In the genomic region with DNA sequence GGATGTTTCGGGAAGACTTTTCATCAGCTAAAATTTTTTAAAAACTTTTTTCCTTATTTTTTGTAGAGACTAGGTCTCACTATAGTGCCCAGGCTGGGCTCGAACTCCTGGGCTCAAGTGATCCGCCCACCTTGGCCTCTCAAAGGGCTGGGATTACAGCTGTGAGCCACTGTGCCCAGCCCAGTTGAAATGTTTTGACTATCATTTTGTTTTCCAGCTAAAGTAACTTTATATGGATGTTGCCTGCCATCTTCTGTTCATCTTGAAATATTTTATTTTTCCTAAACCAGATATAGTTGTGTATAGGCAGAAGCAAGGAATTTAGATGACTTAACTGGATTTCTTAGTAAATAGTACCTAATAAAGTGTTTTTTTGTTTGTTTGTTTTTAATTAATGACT, we compare ENCODE assay signal across 10 cellular contexts. TPM values are rescaled to one million over a fixed set of nuclear protein-coding genes. Genes with fewer than 3 reads are reported as not detected.
DNase-seq lines count a peak whose midpoint lies in the region; ATAC-seq, FAIRE-seq and TF ChIP-seq lines count a peak whose summit lies in the region.
"Had no signal": no experiment of that assay in that cellular context is flagged by ENCODE, and none has a peak within 500 bp of the region (broad histone marks: within the 10 kb centered on the region; RNA-seq: fewer than 3 reads in every experiment).

No MANE protein-coding gene starts in this region.

- H3K4me3 Mint-ChIP-seq in activated naive CD8-positive, alpha-beta T cell treated with anti-CD3 and anti-CD28 coated beads, Interleukin-2, amount 50 U/mL, for 24 hours = no peak overlapping the region
- H3K4me3 Mint-ChIP-seq in activated CD4-positive, alpha-beta memory T cell treated with anti-CD3 and anti-CD28 coated beads for 36 hours = no peak overlapping the region

- H3K4me3 ChIP-seq in rectal smooth muscle tissue (ENCODE audit: low read length) (no peak overlapping the region), H7 (ENCODE audit: insufficient read depth, low read depth, low read length) (no peak overlapping the region)

- peak; percentile 88 for ATAC-seq in SK-N-SH treated with all-trans-retinoic acid at 6 μM for 48 hours
- no peak for ATAC-seq in activated naive CD8-positive, alpha-beta T cell treated with anti-CD3 and anti-CD28 coated beads, Interleukin-2, amount 50 U/mL, for 24 hours

- DNase-seq in foreskin melanocyte (peak; percentile 43), H7 (no peak)
- DNase-seq in activated naive CD8-positive, alpha-beta T cell treated with anti-CD3 and anti-CD28 coated beads, Interleukin-2, amount 50 U/mL, for 24 hours = no peak
- no peak for DNase-seq in activated CD4-positive, CD25-positive, alpha-beta regulatory T cell (lab: John Stamatoyannopoulos, UW)
- no peak for DNase-seq in activated CD4-positive, alpha-beta memory T cell treated with anti-CD3 and anti-CD28 coated beads for 36 hours
- DNase-seq: activated CD4-positive, alpha-beta T cell treated with anti-CD3 and anti-CD28 coated beads for 48 hours; stimulated activated CD4-positive, alpha-beta T cell treated with anti-CD3 and anti-CD28 coated beads, Interleukin-4, amount 100 ng/mL, for 24 hours had no signal

- intact Hi-C loops in activated CD4-positive, alpha-beta memory T cell treated with anti-CD3 and anti-CD28 coated beads for 36 hours (cut with micrococcal nuclease) = no loop called here

- H3K36me3 ChIP-seq in rectal smooth muscle tissue (ENCODE audit: control insufficient read depth, insufficient read depth, low read length) (no peaks in the 10 kb centered on the region), H7 (replicated peaks; ENCODE audit: control insufficient read depth, insufficient read depth, low read length) (no peaks in the 10 kb centered on the region)

- H3K9me3 Mint-ChIP-seq in activated naive CD8-positive, alpha-beta T cell treated with anti-CD3 and anti-CD28 coated beads, Interleukin-2, amount 50 U/mL, for 24 hours = no peaks in the 10 kb centered on the region
- H3K9me3 Mint-ChIP-seq in activated CD4-positive, alpha-beta memory T cell treated with anti-CD3 and anti-CD28 coated beads for 36 hours = no peaks in the 10 kb centered on the region

- peaks cover 3% of the 10 kb centered on the region for H3K36me3 Mint-ChIP-seq in activated naive CD8-positive, alpha-beta T cell treated with anti-CD3 and anti-CD28 coated beads, Interleukin-2, amount 50 U/mL, for 24 hours (ENCODE audit: low read depth)
- peaks cover 3% of the 10 kb centered on the region for H3K36me3 Mint-ChIP-seq in activated CD4-positive, alpha-beta memory T cell treated with anti-CD3 and anti-CD28 coated beads for 36 hours

- POLR2A ChIA-PET in activated CD4-positive, alpha-beta memory T cell treated with anti-CD3 and anti-CD28 coated beads for 36 hours (lab: Charles Lee) = no interaction called here

- H3K27ac ChIP-seq in rectal smooth muscle tissue (ENCODE audit: low read depth, low read length) = peak overlapping the region; percentile 65

- peak; percentile 60 for FAIRE-seq in G401.6 (lab: Jason Lieb, UNC)

- H3K9ac ChIP-seq in rectal smooth muscle tissue (ENCODE audit: low read length) = no peak overlapping the region

- H3K27me3 ChIP-seq in rectal smooth muscle tissue (ENCODE audit: control insufficient read depth, insufficient read depth, low read length) = no peaks in the 10 kb centered on the region
- H3K27me3 ChIP-seq in H7 (ENCODE audit: control insufficient read depth, insufficient read depth, low read length) = no peaks in the 10 kb centered on the region

- H3K4me1 ChIP-seq in rectal smooth muscle tissue (ENCODE audit: control insufficient read depth, insufficient read depth, low read length) = peaks cover 5% of the 10 kb centered on the region

- CTCF ChIA-PET in activated CD4-positive, alpha-beta memory T cell treated with anti-CD3 and anti-CD28 coated beads for 36 hours (lab: Charles Lee) = no interaction called here

- H3K27ac Mint-ChIP-seq in activated naive CD8-positive, alpha-beta T cell treated with anti-CD3 and anti-CD28 coated beads, Interleukin-2, amount 50 U/mL, for 24 hours = no peak overlapping the region
- no peak overlapping the region for H3K27ac Mint-ChIP-seq in activated CD4-positive, alpha-beta memory T cell treated with anti-CD3 and anti-CD28 coated beads for 36 hours

- no peaks in the 10 kb centered on the region for H3K27me3 Mint-ChIP-seq in activated naive CD8-positive, alpha-beta T cell treated with anti-CD3 and anti-CD28 coated beads, Interleukin-2, amount 50 U/mL, for 24 hours
- no peaks in the 10 kb centered on the region for H3K27me3 Mint-ChIP-seq in activated CD4-positive, alpha-beta memory T cell treated with anti-CD3 and anti-CD28 coated beads for 36 hours

- H3K4me1 Mint-ChIP-seq in activated naive CD8-positive, alpha-beta T cell treated with anti-CD3 and anti-CD28 coated beads, Interleukin-2, amount 50 U/mL, for 24 hours = peaks cover 12% of the 10 kb centered on the region
- H3K4me1 Mint-ChIP-seq in activated CD4-positive, alpha-beta memory T cell treated with anti-CD3 and anti-CD28 coated beads for 36 hours (ENCODE audit: low read depth) = peaks cover 16% of the 10 kb centered on the region

TF ChIP-seq in SK-N-SH treated with all-trans-retinoic acid at 6 μM for 48 hours, 23 proteins besides CTCF, POLR2A, EP300 and RAD21 (continues in another document):
- TF ChIP-seq, protein P1, sequence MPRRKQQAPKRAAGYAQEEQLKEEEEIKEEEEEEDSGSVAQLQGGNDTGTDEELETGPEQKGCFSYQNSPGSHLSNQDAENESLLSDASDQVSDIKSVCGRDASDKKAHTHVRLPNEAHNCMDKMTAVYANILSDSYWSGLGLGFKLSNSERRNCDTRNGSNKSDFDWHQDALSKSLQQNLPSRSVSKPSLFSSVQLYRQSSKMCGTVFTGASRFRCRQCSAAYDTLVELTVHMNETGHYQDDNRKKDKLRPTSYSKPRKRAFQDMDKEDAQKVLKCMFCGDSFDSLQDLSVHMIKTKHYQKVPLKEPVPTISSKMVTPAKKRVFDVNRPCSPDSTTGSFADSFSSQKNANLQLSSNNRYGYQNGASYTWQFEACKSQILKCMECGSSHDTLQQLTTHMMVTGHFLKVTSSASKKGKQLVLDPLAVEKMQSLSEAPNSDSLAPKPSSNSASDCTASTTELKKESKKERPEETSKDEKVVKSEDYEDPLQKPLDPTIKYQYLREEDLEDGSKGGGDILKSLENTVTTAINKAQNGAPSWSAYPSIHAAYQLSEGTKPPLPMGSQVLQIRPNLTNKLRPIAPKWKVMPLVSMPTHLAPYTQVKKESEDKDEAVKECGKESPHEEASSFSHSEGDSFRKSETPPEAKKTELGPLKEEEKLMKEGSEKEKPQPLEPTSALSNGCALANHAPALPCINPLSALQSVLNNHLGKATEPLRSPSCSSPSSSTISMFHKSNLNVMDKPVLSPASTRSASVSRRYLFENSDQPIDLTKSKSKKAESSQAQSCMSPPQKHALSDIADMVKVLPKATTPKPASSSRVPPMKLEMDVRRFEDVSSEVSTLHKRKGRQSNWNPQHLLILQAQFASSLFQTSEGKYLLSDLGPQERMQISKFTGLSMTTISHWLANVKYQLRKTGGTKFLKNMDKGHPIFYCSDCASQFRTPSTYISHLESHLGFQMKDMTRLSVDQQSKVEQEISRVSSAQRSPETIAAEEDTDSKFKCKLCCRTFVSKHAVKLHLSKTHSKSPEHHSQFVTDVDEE (CRISPR knock-in tag; IDR thresholded peaks at IDR 0.05) = no peak
- TF ChIP-seq ZNF70 (CRISPR knock-in tag; IDR thresholded peaks at IDR 0.05) (no peak), BACH2 (CRISPR knock-in tag; IDR thresholded peaks at IDR 0.05; ENCODE audit: borderline replicate concordance) (no peak), OSR1 (CRISPR knock-in tag; IDR thresholded peaks at IDR 0.05) (no peak), ESRRG (CRISPR knock-in tag; IDR thresholded peaks at IDR 0.05) (no peak), ISL1 (CRISPR knock-in tag; IDR thresholded peaks at IDR 0.05) (no peak), ZFP3 (CRISPR knock-in tag; IDR thresholded peaks at IDR 0.05) (no peak), TOX (CRISPR knock-in tag; IDR thresholded peaks at IDR 0.05; ENCODE audit: borderline replicate concordance) (no peak), TCF4 (CRISPR knock-in tag; IDR thresholded peaks at IDR 0.05; ENCODE audit: borderline replicate concordance) (no peak)
- TF ChIP-seq, protein P2, sequence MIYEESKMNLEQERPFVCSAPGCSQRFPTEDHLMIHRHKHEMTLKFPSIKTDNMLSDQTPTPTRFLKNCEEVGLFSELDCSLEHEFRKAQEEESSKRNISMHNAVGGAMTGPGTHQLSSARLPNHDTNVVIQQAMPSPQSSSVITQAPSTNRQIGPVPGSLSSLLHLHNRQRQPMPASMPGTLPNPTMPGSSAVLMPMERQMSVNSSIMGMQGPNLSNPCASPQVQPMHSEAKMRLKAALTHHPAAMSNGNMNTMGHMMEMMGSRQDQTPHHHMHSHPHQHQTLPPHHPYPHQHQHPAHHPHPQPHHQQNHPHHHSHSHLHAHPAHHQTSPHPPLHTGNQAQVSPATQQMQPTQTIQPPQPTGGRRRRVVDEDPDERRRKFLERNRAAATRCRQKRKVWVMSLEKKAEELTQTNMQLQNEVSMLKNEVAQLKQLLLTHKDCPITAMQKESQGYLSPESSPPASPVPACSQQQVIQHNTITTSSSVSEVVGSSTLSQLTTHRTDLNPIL (CRISPR knock-in tag; IDR thresholded peaks at IDR 0.05; ENCODE audit: low read depth) = no peak
- TF ChIP-seq, protein P3, sequence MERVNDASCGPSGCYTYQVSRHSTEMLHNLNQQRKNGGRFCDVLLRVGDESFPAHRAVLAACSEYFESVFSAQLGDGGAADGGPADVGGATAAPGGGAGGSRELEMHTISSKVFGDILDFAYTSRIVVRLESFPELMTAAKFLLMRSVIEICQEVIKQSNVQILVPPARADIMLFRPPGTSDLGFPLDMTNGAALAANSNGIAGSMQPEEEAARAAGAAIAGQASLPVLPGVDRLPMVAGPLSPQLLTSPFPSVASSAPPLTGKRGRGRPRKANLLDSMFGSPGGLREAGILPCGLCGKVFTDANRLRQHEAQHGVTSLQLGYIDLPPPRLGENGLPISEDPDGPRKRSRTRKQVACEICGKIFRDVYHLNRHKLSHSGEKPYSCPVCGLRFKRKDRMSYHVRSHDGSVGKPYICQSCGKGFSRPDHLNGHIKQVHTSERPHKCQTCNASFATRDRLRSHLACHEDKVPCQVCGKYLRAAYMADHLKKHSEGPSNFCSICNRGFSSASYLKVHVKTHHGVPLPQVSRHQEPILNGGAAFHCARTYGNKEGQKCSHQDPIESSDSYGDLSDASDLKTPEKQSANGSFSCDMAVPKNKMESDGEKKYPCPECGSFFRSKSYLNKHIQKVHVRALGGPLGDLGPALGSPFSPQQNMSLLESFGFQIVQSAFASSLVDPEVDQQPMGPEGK (CRISPR knock-in tag; IDR thresholded peaks at IDR 0.05; ENCODE audit: borderline replicate concordance) = no peak

RNA-seq across cellular contexts. Expression of a gene that starts 7.0 kb away (rescaled TPM):
- 4.0 and 7.1 TPM in 2 replicates for total RNA-seq in H7 (2014; rRNA removed; shearing (Covaris generic))
- total RNA-seq in activated CD4-positive, alpha-beta memory T cell treated with anti-CD3 and anti-CD28 coated beads for 36 hours = 1 to 10 TPM; 5.6 to 6.3 TPM

RNA-seq across cellular contexts. Expression of a gene that starts 7.2 kb away (rescaled TPM):
- total RNA-seq in H7 (2014; rRNA removed; shearing (Covaris generic)) = 2.8 and 4.6 TPM in 2 replicates
- total RNA-seq in activated CD4-positive, alpha-beta memory T cell treated with anti-CD3 and anti-CD28 coated beads for 36 hours = 10 to 100 TPM; 13.9 to 15.9 TPM

RNA-seq across cellular contexts. Expression of a gene that starts 58.9 kb away (rescaled TPM):
- 6.3 and 7.0 TPM in 2 replicates for total RNA-seq in H7 (2014; rRNA removed; shearing (Covaris generic))
- 10 to 100 TPM; 89.2 to 99.4 TPM for total RNA-seq in activated CD4-positive, alpha-beta memory T cell treated with anti-CD3 and anti-CD28 coated beads for 36 hours

Comparison
In these comparisons a context has a peak if more than half of its experiments do, and no peak if none do; other contexts are left out.
1. RNA of a gene that starts 58.9 kb away (total RNA-seq): 89.2 to 99.4 TPM in activated CD4-positive, alpha-beta memory T cell treated with anti-CD3 and anti-CD28 coated beads for 36 hours; 6.3 to 7.0 TPM in H7; every median in the first group is over 10 times any median in the second.